Comparison of ENCODE assay signal across 1 cellular context in the genomic region with DNA sequence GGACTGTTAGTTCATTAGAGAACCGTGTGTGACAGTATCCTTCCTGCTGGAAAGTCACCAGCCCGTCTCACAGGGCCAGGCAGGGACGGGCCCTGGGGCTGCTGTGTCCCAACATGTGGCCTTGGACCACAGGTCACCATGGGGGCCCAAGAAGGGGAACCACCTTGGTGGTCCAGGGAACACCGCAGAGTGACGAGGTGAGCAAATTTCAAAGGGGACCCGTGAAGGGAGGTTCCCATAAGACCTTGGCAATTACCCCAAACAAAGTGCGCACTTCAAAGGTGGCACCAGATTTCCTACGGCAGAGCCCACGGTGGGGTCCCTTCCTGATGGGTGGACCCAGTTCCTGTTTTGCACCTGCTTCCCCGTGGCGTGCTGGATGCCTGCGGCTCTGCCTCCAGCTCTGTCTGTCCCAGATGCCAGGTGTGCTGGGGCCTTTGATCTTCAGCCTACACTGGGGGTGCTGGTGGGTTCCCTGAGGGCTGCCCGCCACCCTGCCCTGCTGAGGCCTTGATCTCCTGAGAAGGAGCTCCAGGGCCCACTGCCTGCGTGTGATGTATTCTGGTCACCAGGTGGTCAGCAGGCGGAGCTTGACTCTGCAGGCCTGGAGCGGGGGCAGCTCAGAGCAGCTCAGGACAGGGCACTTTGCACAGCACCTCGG.
TF ChIP-seq lines count a peak whose summit lies in the region.

No MANE protein-coding gene starts in this region.

TF ChIP-seq in HepG2, 621 proteins besides CTCF, POLR2A, EP300 and RAD21 (continued from another document and continues in another):
- TF ChIP-seq HNF1B (CRISPR knock-in tag; IDR thresholded peaks at IDR 0.05) (no peak), ZSCAN9 (CRISPR knock-in tag; IDR thresholded peaks at IDR 0.05; ENCODE audit: borderline replicate concordance) (no peak), ZNF264 (CRISPR knock-in tag; IDR thresholded peaks at IDR 0.05) (0 out of 2 replicates have a peak, but pooled peaks have one; percentile 42), WIZ (CRISPR knock-in tag; IDR thresholded peaks at IDR 0.05) (no peak; the same call in 1 of the 2 replicates), CCAR2 (optimal IDR thresholded peaks at IDR 0.05; ENCODE audit: low read depth, low read length) (no peak), ZNF274 (CRISPR knock-in tag; IDR thresholded peaks at IDR 0.05) (0 out of 2 replicates have a peak, but pooled peaks have one; percentile 10), ZNF816 (CRISPR knock-in tag; IDR thresholded peaks at IDR 0.05; ENCODE audit: borderline replicate concordance) (no peak), PATZ1 (CRISPR knock-in tag; IDR thresholded peaks at IDR 0.05) (peak; percentile 79; the same call in 1 of the 2 replicates), ZNF30 (CRISPR knock-in tag; IDR thresholded peaks at IDR 0.05) (no peak), HDAC1 (CRISPR knock-in tag; IDR thresholded peaks at IDR 0.05) (peak; percentile 88), KLF13 (CRISPR knock-in tag; IDR thresholded peaks at IDR 0.05) (no peak), FOXK2 (IDR thresholded peaks at IDR 0.05) (no peak), NFYC (CRISPR knock-in tag; IDR thresholded peaks at IDR 0.05) (no peak), AHDC1 (CRISPR knock-in tag; IDR thresholded peaks at IDR 0.05; ENCODE audit: borderline replicate concordance) (no peak), ZNF180 (CRISPR knock-in tag; IDR thresholded peaks at IDR 0.05; ENCODE audit: borderline replicate concordance, low read depth) (no peak), HIC2 (CRISPR knock-in tag; IDR thresholded peaks at IDR 0.05; ENCODE audit: low read depth) (peak; percentile 39; the same call in 1 of the 2 replicates), CENPX (CRISPR knock-in tag; IDR thresholded peaks at IDR 0.05) (no peak), SOX13 (IDR thresholded peaks at IDR 0.05) (no peak), SOX13 (CRISPR knock-in tag; conservative IDR thresholded peaks at IDR 0.05 in 1 of 2, IDR thresholded peaks at IDR 0.05 in 1 of 2) (peak in 1 of 2 experiments; percentile 43; a peak in 1 of 4 replicates), KDM4B (CRISPR knock-in tag; IDR thresholded peaks at IDR 0.05) (peak; percentile 26; the same call in 1 of the 2 replicates), ZNF121 (CRISPR knock-in tag; IDR thresholded peaks at IDR 0.05) (no peak), ZNF230 (CRISPR knock-in tag; IDR thresholded peaks at IDR 0.05) (no peak), MAFK (conservative IDR thresholded peaks at IDR 0.05 in 1 of 2, IDR thresholded peaks at IDR 0.05 in 1 of 2; ENCODE audit: low read length in 2 of 2) (peak in 1 of 2 experiments; percentile 40; a peak in 2 of 4 replicates), ZNF510 (CRISPR knock-in tag; IDR thresholded peaks at IDR 0.05; ENCODE audit: low read depth) (no peak), NKX3-1 (CRISPR knock-in tag; IDR thresholded peaks at IDR 0.05) (no peak), KLF11 (CRISPR knock-in tag; IDR thresholded peaks at IDR 0.05) (no peak), ZNF660 (CRISPR knock-in tag; IDR thresholded peaks at IDR 0.05; ENCODE audit: borderline replicate concordance, low read depth) (no peak)
- TF ChIP-seq, protein P1, sequence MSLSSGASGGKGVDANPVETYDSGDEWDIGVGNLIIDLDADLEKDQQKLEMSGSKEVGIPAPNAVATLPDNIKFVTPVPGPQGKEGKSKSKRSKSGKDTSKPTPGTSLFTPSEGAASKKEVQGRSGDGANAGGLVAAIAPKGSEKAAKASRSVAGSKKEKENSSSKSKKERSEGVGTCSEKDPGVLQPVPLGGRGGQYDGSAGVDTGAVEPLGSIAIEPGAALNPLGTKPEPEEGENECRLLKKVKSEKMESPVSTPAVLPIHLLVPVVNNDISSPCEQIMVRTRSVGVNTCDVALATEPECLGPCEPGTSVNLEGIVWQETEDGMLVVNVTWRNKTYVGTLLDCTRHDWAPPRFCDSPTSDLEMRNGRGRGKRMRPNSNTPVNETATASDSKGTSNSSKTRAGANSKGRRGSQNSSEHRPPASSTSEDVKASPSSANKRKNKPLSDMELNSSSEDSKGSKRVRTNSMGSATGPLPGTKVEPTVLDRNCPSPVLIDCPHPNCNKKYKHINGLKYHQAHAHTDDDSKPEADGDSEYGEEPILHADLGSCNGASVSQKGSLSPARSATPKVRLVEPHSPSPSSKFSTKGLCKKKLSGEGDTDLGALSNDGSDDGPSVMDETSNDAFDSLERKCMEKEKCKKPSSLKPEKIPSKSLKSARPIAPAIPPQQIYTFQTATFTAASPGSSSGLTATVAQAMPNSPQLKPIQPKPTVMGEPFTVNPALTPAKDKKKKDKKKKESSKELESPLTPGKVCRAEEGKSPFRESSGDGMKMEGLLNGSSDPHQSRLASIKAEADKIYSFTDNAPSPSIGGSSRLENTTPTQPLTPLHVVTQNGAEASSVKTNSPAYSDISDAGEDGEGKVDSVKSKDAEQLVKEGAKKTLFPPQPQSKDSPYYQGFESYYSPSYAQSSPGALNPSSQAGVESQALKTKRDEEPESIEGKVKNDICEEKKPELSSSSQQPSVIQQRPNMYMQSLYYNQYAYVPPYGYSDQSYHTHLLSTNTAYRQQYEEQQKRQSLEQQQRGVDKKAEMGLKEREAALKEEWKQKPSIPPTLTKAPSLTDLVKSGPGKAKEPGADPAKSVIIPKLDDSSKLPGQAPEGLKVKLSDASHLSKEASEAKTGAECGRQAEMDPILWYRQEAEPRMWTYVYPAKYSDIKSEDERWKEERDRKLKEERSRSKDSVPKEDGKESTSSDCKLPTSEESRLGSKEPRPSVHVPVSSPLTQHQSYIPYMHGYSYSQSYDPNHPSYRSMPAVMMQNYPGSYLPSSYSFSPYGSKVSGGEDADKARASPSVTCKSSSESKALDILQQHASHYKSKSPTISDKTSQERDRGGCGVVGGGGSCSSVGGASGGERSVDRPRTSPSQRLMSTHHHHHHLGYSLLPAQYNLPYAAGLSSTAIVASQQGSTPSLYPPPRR (CRISPR knock-in tag; IDR thresholded peaks at IDR 0.05; ENCODE audit: borderline replicate concordance): peak; percentile 61; the same call in 1 of the 2 replicates
- TF ChIP-seq, protein P2, sequence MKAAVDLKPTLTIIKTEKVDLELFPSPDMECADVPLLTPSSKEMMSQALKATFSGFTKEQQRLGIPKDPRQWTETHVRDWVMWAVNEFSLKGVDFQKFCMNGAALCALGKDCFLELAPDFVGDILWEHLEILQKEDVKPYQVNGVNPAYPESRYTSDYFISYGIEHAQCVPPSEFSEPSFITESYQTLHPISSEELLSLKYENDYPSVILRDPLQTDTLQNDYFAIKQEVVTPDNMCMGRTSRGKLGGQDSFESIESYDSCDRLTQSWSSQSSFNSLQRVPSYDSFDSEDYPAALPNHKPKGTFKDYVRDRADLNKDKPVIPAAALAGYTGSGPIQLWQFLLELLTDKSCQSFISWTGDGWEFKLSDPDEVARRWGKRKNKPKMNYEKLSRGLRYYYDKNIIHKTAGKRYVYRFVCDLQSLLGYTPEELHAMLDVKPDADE (CRISPR knock-in tag; IDR thresholded peaks at IDR 0.05): no peak
- TF ChIP-seq, protein P3, sequence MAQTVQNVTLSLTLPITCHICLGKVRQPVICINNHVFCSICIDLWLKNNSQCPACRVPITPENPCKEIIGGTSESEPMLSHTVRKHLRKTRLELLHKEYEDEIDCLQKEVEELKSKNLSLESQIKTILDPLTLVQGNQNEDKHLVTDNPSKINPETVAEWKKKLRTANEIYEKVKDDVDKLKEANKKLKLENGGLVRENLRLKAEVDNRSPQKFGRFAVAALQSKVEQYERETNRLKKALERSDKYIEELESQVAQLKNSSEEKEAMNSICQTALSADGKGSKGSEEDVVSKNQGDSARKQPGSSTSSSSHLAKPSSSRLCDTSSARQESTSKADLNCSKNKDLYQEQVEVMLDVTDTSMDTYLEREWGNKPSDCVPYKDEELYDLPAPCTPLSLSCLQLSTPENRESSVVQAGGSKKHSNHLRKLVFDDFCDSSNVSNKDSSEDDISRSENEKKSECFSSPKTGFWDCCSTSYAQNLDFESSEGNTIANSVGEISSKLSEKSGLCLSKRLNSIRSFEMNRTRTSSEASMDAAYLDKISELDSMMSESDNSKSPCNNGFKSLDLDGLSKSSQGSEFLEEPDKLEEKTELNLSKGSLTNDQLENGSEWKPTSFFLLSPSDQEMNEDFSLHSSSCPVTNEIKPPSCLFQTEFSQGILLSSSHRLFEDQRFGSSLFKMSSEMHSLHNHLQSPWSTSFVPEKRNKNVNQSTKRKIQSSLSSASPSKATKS (CRISPR knock-in tag; IDR thresholded peaks at IDR 0.05): no peak
- TF ChIP-seq, protein P4, sequence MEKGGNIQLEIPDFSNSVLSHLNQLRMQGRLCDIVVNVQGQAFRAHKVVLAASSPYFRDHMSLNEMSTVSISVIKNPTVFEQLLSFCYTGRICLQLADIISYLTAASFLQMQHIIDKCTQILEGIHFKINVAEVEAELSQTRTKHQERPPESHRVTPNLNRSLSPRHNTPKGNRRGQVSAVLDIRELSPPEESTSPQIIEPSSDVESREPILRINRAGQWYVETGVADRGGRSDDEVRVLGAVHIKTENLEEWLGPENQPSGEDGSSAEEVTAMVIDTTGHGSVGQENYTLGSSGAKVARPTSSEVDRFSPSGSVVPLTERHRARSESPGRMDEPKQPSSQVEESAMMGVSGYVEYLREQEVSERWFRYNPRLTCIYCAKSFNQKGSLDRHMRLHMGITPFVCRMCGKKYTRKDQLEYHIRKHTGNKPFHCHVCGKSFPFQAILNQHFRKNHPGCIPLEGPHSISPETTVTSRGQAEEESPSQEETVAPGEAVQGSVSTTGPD (CRISPR knock-in tag; IDR thresholded peaks at IDR 0.05): peak; percentile 83
